ENCODE assay signal across 22 cellular contexts in the genomic region with DNA sequence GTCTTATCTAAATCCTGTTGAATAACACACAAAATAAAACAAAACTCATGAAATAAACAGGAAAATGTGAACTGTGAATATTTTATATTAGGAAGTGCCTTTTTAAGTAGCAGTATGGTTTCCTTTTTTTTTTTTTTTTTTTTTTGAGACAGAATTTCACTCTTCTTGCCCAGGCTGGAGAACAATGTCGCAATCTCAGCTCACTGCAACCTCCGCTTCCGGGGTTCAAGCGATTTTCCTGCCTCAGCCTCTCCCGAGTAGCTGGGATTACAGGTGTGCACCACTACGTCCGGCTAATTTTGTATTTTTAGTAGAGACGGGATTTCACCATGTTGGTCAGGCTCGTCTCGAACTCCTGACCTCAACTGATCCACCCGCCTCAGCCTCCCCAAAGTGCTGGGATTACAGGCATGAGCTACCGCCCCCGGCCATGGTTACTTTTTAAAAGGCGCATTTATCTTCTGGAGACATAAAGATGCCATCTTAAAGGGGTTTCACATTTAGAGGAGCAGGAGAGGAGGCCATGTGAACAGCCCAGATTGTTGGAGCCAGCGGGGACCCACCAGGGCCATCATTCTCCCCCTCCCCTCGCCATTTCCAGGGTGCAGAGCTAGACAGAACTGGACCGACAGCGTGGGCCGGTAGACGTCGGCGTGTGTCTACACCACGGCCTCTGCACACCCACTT.
A peak's percentile ranks its signal among the peaks of the same experiment; 100 is the strongest.
DNase-seq lines count a peak whose midpoint lies in the region; ATAC-seq, FAIRE-seq and TF ChIP-seq lines count a peak whose summit lies in the region.
"Had no signal": no experiment of that assay in that cellular context is flagged by ENCODE, and none has a peak within 500 bp of the region (broad histone marks: within the 10 kb centered on the region; RNA-seq: fewer than 3 reads in every experiment).

No MANE protein-coding gene starts in this region.

- peak overlapping the region; percentile 59 for H4K12ac ChIP-seq in trophoblast cell (ENCODE audit: low read depth, low read length)

- peak overlapping the region; percentile 63 for H3K18ac ChIP-seq in trophoblast cell (ENCODE audit: low read length)

- 0 out of 4 replicates have a peak overlapping the region, but pooled peaks of 1 of the 2 experiments have one; percentile 39 for H3K9ac ChIP-seq in K562 (ENCODE audit: insufficient read depth in 1 of 2, low read depth in 2 of 2, low read length in 2 of 2)
- peak overlapping the region; percentile 45 for H3K9ac ChIP-seq in iPS-20b (ENCODE audit: low read depth, low read length)
- H3K9ac ChIP-seq in trophoblast cell (ENCODE audit: low read length), result no peak overlapping the region
- no peak overlapping the region for H3K9ac ChIP-seq in kidney (ENCODE audit: low read length in 2 of 2)

- H2AFZ ChIP-seq in K562 (ENCODE audit: low read depth, low read length), result no peak overlapping the region
- H2AFZ ChIP-seq in trophoblast cell (ENCODE audit: insufficient read depth, low read length, poor library complexity), result peak overlapping the region; percentile 86

- H4K20me1 ChIP-seq in K562 (replicated peaks; ENCODE audit: control insufficient read depth, insufficient read depth, low read length), result peaks cover 4% of the 10 kb centered on the region; the same call in 1 of the 2 replicates

- peak overlapping the region; percentile 39 for H3K14ac ChIP-seq in trophoblast cell (ENCODE audit: low read length)

- in situ Hi-C loops in K562 (cut with MboI), result no loop called here

- H2AK5ac ChIP-seq in trophoblast cell (ENCODE audit: low read length), result no peak overlapping the region

- peaks cover 24 to 40% of the 10 kb centered on the region in 2 experiments for H3K4me1 ChIP-seq in K562 (replicated peaks in 1 of 2; ENCODE audit: control insufficient read depth in 2 of 2, insufficient read depth in 2 of 2, low read length in 2 of 2)
- H3K4me1 ChIP-seq in iPS-20b (ENCODE audit: insufficient read depth, low read length), result peaks cover 23% of the 10 kb centered on the region
- peaks cover 5 to 17% of the 10 kb centered on the region in 2 experiments for H3K4me1 ChIP-seq in trophoblast cell (ENCODE audit: control insufficient read depth in 1 of 2, insufficient read depth in 2 of 2, low read length in 2 of 2)
- H3K4me1 ChIP-seq in ascending aorta, result no peaks in the 10 kb centered on the region
- H3K4me1 ChIP-seq in kidney (ENCODE audit: control insufficient read depth in 1 of 2, insufficient read depth in 1 of 2, low read depth in 1 of 2, low read length in 2 of 2), result no peaks in the 10 kb centered on the region
- H3K4me1 ChIP-seq: prostate gland had no signal

- H2BK120ac ChIP-seq in trophoblast cell (ENCODE audit: insufficient read depth, low read length, poor library complexity), result peak overlapping the region; percentile 52

- ATAC-seq in K562, result no peak
- no peak for ATAC-seq in HG02642 (IDR thresholded peaks at IDR 0.05; ENCODE audit: poor library complexity, unreplicated experiment)
- ATAC-seq: heart left ventricle; naive thymus-derived CD8-positive, alpha-beta T cell; PC-3 had no signal

- CTCF ChIA-PET in K562 (lab: Yijun Ruan, JAX; ENCODE audit: low intra/inter-chr PET ratio), result no interaction called here

- no peak overlapping the region for H2BK5ac ChIP-seq in trophoblast cell (ENCODE audit: low read depth, low read length, poor library complexity)

- H3K9me1 ChIP-seq in K562 (ENCODE audit: control insufficient read depth, insufficient read depth, low read length), result no peaks in the 10 kb centered on the region

- peaks cover 3% of the 10 kb centered on the region for H3K79me1 ChIP-seq in trophoblast cell (ENCODE audit: low read length)

- peak overlapping the region; percentile 19 for H3K4me3 ChIP-seq in H7 (ENCODE audit: insufficient read depth, low read depth, low read length)
- no peak overlapping the region for H3K4me3 ChIP-seq in K562
- peak overlapping the region; percentile 53 for H3K4me3 ChIP-seq in iPS-20b (ENCODE audit: low read length)
- peak overlapping the region; percentile 50 for H3K4me3 ChIP-seq in trophoblast cell (ENCODE audit: low read depth, low read length)
- no peak overlapping the region for H3K4me3 ChIP-seq in ascending aorta
- no peak overlapping the region for H3K4me3 ChIP-seq in kidney (ENCODE audit: low read length in 2 of 2)
- H3K4me3 ChIP-seq: heart left ventricle had no signal

- no peak for DNase-seq in H7
- no peak for DNase-seq in K562 (ENCODE audit: extremely low read depth in 1 of 4, low spot score in 3 of 4)
- DNase-seq in trophoblast cell, result no peak
- no peak for DNase-seq in ascending aorta (ENCODE audit: low spot score in 2 of 2)
- no peak for DNase-seq in kidney
- no peak for DNase-seq in central memory CD4-positive, alpha-beta T cell
- DNase-seq: activated CD4-positive, alpha-beta T cell treated with anti-CD3 and anti-CD28 coated beads, Interleukin-2, amount 10 ng/mL, durations not matched to agents 24 days and 14 days; activated naive CD8-positive, alpha-beta T cell treated with anti-CD3 and anti-CD28 coated beads, Interleukin-2, amount 10 ng/mL, durations not matched to agents 7 days and 5 days; cortex of kidney; heart left ventricle; kidney glomerular epithelial cell; MM.1S; naive thymus-derived CD8-positive, alpha-beta T cell; NCI-H2171 treated with DMSO at 0.1 percent for 48 hours; PC-3; SHP77 treated with DMSO at 0.1 percent for 48 hours; stimulated activated CD4-positive, alpha-beta T cell treated with anti-CD3 and anti-CD28 coated beads, Interleukin-4, amount 100 ng/mL, for 1 hour had no signal

- TF ChIP-seq CTCF in K562 (IDR thresholded peaks at IDR 0.05 in 2 of 3, conservative IDR thresholded peaks at IDR 0.05 in 1 of 3; ENCODE audit: insufficient read depth in 2 of 3, low read depth in 1 of 3, low read length in 3 of 3) (no peak), ascending aorta (IDR thresholded peaks at IDR 0.05) (no peak), kidney (IDR thresholded peaks at IDR 0.05; ENCODE audit: borderline replicate concordance, extremely low read depth, insufficient read depth) (no peak)

- no peak for FAIRE-seq in K562 (lab: Jason Lieb, UNC)
- no peak for FAIRE-seq in kidney (lab: Jason Lieb, UNC)
- FAIRE-seq: G401.6 had no signal

- H3K23ac ChIP-seq in trophoblast cell (ENCODE audit: low read length), result no peak overlapping the region

- H3K27me3 ChIP-seq in H7 (ENCODE audit: control insufficient read depth, insufficient read depth, low read length) (peaks cover 21% of the 10 kb centered on the region), K562 (ENCODE audit: control insufficient read depth in 2 of 2, insufficient read depth in 2 of 2, low read length in 2 of 2) (no peaks in the 10 kb centered on the region), iPS-20b (ENCODE audit: insufficient read depth, low read length) (peaks cover 75% of the 10 kb centered on the region), trophoblast cell (ENCODE audit: insufficient read depth, low read length) (peaks cover 2% of the 10 kb centered on the region), ascending aorta (no peaks in the 10 kb centered on the region)

- BruUV-seq in K562 (replicated peaks; lab: Mats Ljungman, UMichigan), result no TSS peak

- H4K8ac ChIP-seq in trophoblast cell (ENCODE audit: low read depth, low read length), result peak overlapping the region; percentile 63

- peak overlapping the region; percentile 15 for H3K4ac ChIP-seq in trophoblast cell (ENCODE audit: low read depth, low read length)

- H3K9me3 ChIP-seq in K562 (replicated peaks; ENCODE audit: control insufficient read depth, insufficient read depth, low read depth, low read length) (no peaks in the 10 kb centered on the region), iPS-20b (ENCODE audit: insufficient read depth, low read depth, low read length) (no peaks in the 10 kb centered on the region), trophoblast cell (ENCODE audit: insufficient read depth, low read depth, low read length) (no peaks in the 10 kb centered on the region), ascending aorta (no peaks in the 10 kb centered on the region), kidney (ENCODE audit: control insufficient read depth in 1 of 2, low read length in 2 of 2) (no peaks in the 10 kb centered on the region)
- H3K9me3 ChIP-seq: heart left ventricle, prostate gland had no signal

- no peak for TF ChIP-seq POLR2A in K562 (conservative IDR thresholded peaks at IDR 0.05)

- no peak for TF ChIP-seq EP300 in K562 (IDR thresholded peaks at IDR 0.05; ENCODE audit: low read length)

- POLR2A ChIA-PET in K562 (lab: Yijun Ruan, JAX), result interaction anchor here (1.2 kb wide), 1 partner anchor 17 kb away, joined by 3 read pairs; no protein-coding TSS in a partner anchor

- H4K91ac ChIP-seq in trophoblast cell (ENCODE audit: low read depth, low read length), result peak overlapping the region; percentile 8

- no peak for TF ChIP-seq RAD21 in K562 (CRISPR knock-in tag; conservative IDR thresholded peaks at IDR 0.05 in 1 of 2, IDR thresholded peaks at IDR 0.05 in 1 of 2)

- no peak overlapping the region for H3K4me2 ChIP-seq in K562 (ENCODE audit: insufficient read depth, low read length)
- H3K4me2 ChIP-seq in trophoblast cell (ENCODE audit: low read length), result peak overlapping the region; percentile 61

- 94% methylated on average over 18 of the region's 23 CpGs for WGBS in K562 (ENCODE audit: insufficient coverage, low coverage, missing lambda C conversion rate)
- WGBS in trophoblast cell (ENCODE audit: extremely low coverage, insufficient coverage, insufficient read length), result no CpG with 5 or more reads among the region's 23 CpGs

- intact Hi-C loops in K562 (cut with micrococcal nuclease) (no loop called here), ascending aorta (cut with DNase I) (no loop called here), kidney (cut with DNase I) (no loop called here)

- H3K27ac ChIP-seq in K562 (ENCODE audit: extremely low read depth, low read depth, low read length) (no peak overlapping the region), iPS-20b (ENCODE audit: low read length) (no peak overlapping the region), trophoblast cell (ENCODE audit: low read depth, low read length) (peak overlapping the region; percentile 61), ascending aorta (no peak overlapping the region), kidney (ENCODE audit: low read depth in 2 of 2, low read length in 2 of 2) (no peak overlapping the region)
- H3K27ac ChIP-seq: HL-60, prostate gland had no signal

- no peaks in the 10 kb centered on the region for H3K36me3 ChIP-seq in H7 (replicated peaks; ENCODE audit: control insufficient read depth, insufficient read depth, low read length)
- H3K36me3 ChIP-seq in K562 (ENCODE audit: control insufficient read depth, insufficient read depth, low read length), result peaks cover 18% of the 10 kb centered on the region; the same call in 2 of the 3 replicates
- H3K36me3 ChIP-seq in iPS-20b (ENCODE audit: insufficient read depth, low read depth, low read length), result no peaks in the 10 kb centered on the region
- H3K36me3 ChIP-seq in trophoblast cell (ENCODE audit: control insufficient read depth in 1 of 2, insufficient read depth in 2 of 2, low read length in 2 of 2), result no peaks in the 10 kb centered on the region
- H3K36me3 ChIP-seq in ascending aorta, result no peaks in the 10 kb centered on the region
- no peaks in the 10 kb centered on the region for H3K36me3 ChIP-seq in kidney (ENCODE audit: control insufficient read depth in 1 of 2, insufficient read depth in 2 of 2, low read length in 2 of 2)
- H3K36me3 ChIP-seq: heart left ventricle, prostate gland had no signal

- H3K79me2 ChIP-seq in K562 (ENCODE audit: control insufficient read depth, insufficient read depth, low read length) (peaks cover 55% of the 10 kb centered on the region), trophoblast cell (ENCODE audit: control insufficient read depth, insufficient read depth, low read length, poor library complexity) (peaks cover 3% of the 10 kb centered on the region)

- H2BK12ac ChIP-seq in trophoblast cell (ENCODE audit: low read length), result peak overlapping the region; percentile 67

Comparison
In these comparisons a context has a peak if more than half of its experiments do, and no peak if none do; other contexts are left out.
1. H3K4me3 ChIP-seq: peak in H7 (single experiment), iPS-20b (single experiment) and trophoblast cell (single experiment); none in K562 (single experiment), ascending aorta (0 of 2) and kidney (0 of 2).